ENCODE assay signal across 8 cellular contexts in the genomic region with DNA sequence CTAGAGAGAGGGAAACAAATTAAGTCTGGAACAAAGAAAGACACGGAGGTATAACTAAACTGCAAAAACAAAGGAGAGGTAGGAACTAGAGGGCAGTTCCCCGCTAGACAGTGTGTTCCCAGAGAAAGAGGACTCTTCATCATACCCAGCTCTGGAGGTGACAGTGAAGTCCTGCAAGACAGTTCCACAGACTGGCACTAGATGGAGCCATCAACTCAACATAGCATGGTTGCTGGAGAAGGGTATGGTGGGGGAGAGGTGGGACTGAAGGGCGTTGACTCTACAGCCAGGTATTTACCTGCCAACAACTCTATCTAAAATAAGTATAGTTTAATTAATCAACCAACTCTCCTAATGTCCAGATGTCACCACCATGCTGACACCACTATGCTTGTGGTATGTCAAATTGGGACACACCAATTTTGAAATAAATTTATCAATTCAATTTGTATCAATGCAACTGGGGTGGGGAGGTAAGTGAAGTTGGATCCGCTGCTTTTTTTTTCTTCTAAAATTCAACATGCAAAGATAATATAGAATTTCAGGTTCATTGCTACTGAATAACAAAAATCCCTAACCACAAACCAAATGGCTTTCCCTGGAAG. TPM values are rescaled to one million over a fixed set of nuclear protein-coding genes. Genes with fewer than 3 reads are reported as not detected.
DNase-seq lines count a peak whose midpoint lies in the region; ATAC-seq and TF ChIP-seq lines count a peak whose summit lies in the region.

No MANE protein-coding gene starts in this region.

- H3K27ac ChIP-seq in foreskin keratinocyte = no peak overlapping the region

- DNase-seq in NK-92 treated with Interleukin-12 subunit alpha and Interleukin-12 subunit beta, amount 100 ng/mL, for 24 hours (lab: John Stamatoyannopoulos, UW) = peak; percentile 50
- DNase-seq in NK-92 (lab: John Stamatoyannopoulos, UW; ENCODE audit: unreplicated experiment) (no peak), NCI-H526 (lab: John Stamatoyannopoulos, UW) (peak; percentile 22 to 71), foreskin keratinocyte (peak in 1 of 2 donors; percentile 35)
- DNase-seq in activated CD8-positive, alpha-beta memory T cell treated with anti-CD3 and anti-CD28 coated beads, Interleukin-2, amount 50 U/mL, for 4 hours = peak; percentile 64
- peak; percentile 83 for DNase-seq in stimulated activated CD4-positive, alpha-beta T cell treated with anti-CD3 and anti-CD28 coated beads, Interleukin-15, amount 100 ng/mL, for 24 hours

- H3K4me1 ChIP-seq in foreskin keratinocyte = peaks cover 15% of the 10 kb centered on the region

- ATAC-seq in foreskin keratinocyte (peak; percentile 50), HG02970 (IDR thresholded peaks at IDR 0.05; ENCODE audit: low FRiP score, unreplicated experiment) (no peak), GM18511 (IDR thresholded peaks at IDR 0.05; ENCODE audit: unreplicated experiment) (no peak)

- H3K27me3 ChIP-seq in foreskin keratinocyte = no peaks in the 10 kb centered on the region

- peak; percentile 77 for TF ChIP-seq CTCF in foreskin keratinocyte (conservative IDR thresholded peaks at IDR 0.05)

RNA-seq across cellular contexts. Expression of gene BACH2, which starts 9.7 kb away (rescaled TPM):
- 0.99 and 1.4 TPM in 2 replicates for total RNA-seq in foreskin keratinocyte
- polyA plus RNA-seq in foreskin keratinocyte = 0.17 and 0.27 TPM in 2 replicates
